ENCODE assay signal across 25 cellular contexts in the genomic region with DNA sequence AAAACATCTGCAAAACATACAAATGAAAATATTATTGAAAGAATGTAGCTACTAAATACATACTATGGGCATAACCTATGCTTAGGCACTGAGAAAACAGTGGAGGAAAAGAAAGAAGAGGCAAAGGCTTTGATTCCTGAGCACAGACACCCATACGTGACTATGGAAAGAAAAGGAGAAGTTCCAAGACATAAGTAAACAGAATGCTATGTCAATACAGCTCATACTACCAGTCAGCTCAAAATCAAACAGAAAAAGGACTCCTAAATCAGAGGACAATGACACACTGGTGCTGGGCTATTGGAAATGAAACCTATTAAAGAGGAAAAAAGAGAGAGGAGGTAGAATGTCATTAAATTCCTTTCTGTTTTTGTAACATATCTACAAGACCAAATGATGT.
DNase-seq lines count a peak whose midpoint lies in the region; TF ChIP-seq lines count a peak whose summit lies in the region.
"Had no signal": no experiment of that assay in that cellular context is flagged by ENCODE, and none has a peak within 500 bp of the region (broad histone marks: within the 10 kb centered on the region; RNA-seq: fewer than 3 reads in every experiment).

No MANE protein-coding gene starts in this region.

- DNase-seq in SIG-M5 treated with dmso at 0.1 percent for 504 hours (lab: John Stamatoyannopoulos, UW; ENCODE audit: unreplicated experiment) (peak; percentile 9), SIG-M5 (lab: John Stamatoyannopoulos, UW) (no peak), NCI-H774 (lab: John Stamatoyannopoulos, UW) (peak; percentile 43), germinal center (ENCODE audit: low spot score) (no peak), NCI-H2227 treated with DMSO at 0.1 percent for 48 hours (lab: John Stamatoyannopoulos, UW) (no peak), OCI-M2 (lab: John Stamatoyannopoulos, UW; ENCODE audit: unreplicated experiment) (no peak)
- DNase-seq in stimulated activated naive CD4-positive, alpha-beta T cell (lab: John Stamatoyannopoulos, UW) = no peak
- DNase-seq: activated B cell treated with CpG ODN at 0.5 μM for 24 hours; activated CD4-positive, alpha-beta T cell treated with anti-CD3 and anti-CD28 coated beads, Interleukin-2, amount 50 U/mL, for 1 hour; activated T-cell treated with anti-CD3 and anti-CD28 coated beads, Interleukin-2, amount 50 U/mL, for 24 hours; Calu3; effector CD8-positive, alpha-beta T cell; MG63; NCI-H1436 treated with DMSO at 0.1 percent for 48 hours; NCI-H2171; NCI-H524; Peyer's patch; small intestine; stimulated activated naive CD4-positive, alpha-beta T cell treated with Interleukin-2 at 50 U/mL for 16 hours; T-helper 9 cell had no signal

- H3K27ac ChIP-seq in VCaP = peak overlapping the region; percentile 83
- H3K27ac ChIP-seq: cardiac muscle cell, coronary artery, parathyroid adenoma, Peyer's patch, suprapubic skin had no signal

- TF ChIP-seq CTCF in VCaP (conservative IDR thresholded peaks at IDR 0.05) = no peak

Comparison
In these comparisons a context has a peak if more than half of its experiments do, and no peak if none do; other contexts are left out.
1. DNase-seq: peak in SIG-M5 treated with dmso at 0.1 percent for 504 hours (single experiment) and NCI-H774 (single experiment); none in SIG-M5 (single experiment), germinal center (single experiment), NCI-H2227 treated with DMSO at 0.1 percent for 48 hours (single experiment), stimulated activated naive CD4-positive, alpha-beta T cell (0 of 6) and OCI-M2 (single experiment).